8 cellular contexts compared by ENCODE assay signal in the genomic region with DNA sequence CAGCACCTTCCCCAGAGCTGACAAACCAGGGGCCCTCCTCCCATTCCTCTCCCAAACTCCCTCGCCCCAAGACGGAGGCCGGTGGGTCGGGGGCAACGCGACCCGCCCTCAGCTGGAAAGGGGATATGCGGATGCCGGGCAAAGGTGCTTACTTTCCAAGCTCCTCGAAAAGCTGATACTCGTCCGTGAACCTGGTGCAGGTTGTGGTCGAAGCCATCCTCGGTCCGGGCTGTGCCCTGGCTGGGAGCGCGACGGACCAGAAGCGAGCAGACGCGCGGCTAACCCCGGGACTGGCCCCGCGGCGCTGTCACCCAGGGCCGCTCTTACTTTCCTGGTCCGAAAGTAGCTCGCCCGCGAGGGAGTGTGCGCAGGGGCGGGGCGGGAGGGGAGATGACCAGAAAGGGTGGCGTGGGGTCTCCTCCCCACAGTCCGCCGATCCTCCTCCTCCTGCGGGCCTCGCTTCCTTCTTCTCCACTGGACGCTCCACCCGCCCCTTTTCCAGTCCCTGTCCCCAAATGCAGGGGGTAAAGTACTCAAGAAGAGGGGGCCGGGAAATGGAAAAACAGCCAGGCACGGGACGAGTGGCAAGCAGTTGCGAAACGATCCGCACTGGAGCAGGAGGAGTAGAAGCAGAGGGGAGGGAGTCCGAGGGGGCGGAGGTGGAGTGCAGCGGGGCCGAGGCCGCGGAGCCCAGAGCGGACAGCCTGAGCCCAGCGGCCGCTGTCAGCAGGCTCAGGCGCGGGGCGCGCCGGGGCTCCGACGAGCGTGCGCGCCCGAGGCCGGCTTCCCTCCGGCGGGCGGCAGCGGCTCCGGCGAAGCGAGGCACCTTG. TPM values are rescaled to one million over a fixed set of nuclear protein-coding genes. Genes with fewer than 3 reads are reported as not detected.
DNase-seq lines count a peak whose midpoint lies in the region; ATAC-seq and TF ChIP-seq lines count a peak whose summit lies in the region.

No MANE protein-coding gene starts in this region.

- peak overlapping the region; percentile 94 for H3K27ac Mint-ChIP-seq in central memory CD8-positive, alpha-beta T cell (ENCODE audit: low read depth)

- H3K27ac ChIP-seq in WERI-Rb-1 (peak overlapping the region; percentile 91), spleen (peak overlapping the region; percentile 94 to 99 (median 98))

- peaks cover under 1% of the 10 kb centered on the region for H3K27me3 Mint-ChIP-seq in central memory CD8-positive, alpha-beta T cell

- peak in 1 of 3 donors; percentile 30 for TF ChIP-seq POLR2A in spleen (IDR thresholded peaks at IDR 0.05)

- H3K9me3 Mint-ChIP-seq in central memory CD8-positive, alpha-beta T cell, result no peaks in the 10 kb centered on the region

- peaks cover 24% of the 10 kb centered on the region for H3K36me3 Mint-ChIP-seq in central memory CD8-positive, alpha-beta T cell (ENCODE audit: insufficient read depth)

- peaks cover 3% of the 10 kb centered on the region for H3K36me3 ChIP-seq in WERI-Rb-1
- peaks cover 0 to 8% (median 0%) of the 10 kb centered on the region in 6 donors for H3K36me3 ChIP-seq in spleen

- H3K4me3 Mint-ChIP-seq in central memory CD8-positive, alpha-beta T cell, result peak overlapping the region; percentile 94

- H3K4me3 ChIP-seq in WERI-Rb-1 (ENCODE audit: low read depth, low read length), result peak overlapping the region; percentile 68
- H3K4me3 ChIP-seq in spleen, result peak overlapping the region; percentile 52 to 85 (median 64)

- H3K4me1 Mint-ChIP-seq in central memory CD8-positive, alpha-beta T cell, result peaks cover 36% of the 10 kb centered on the region

- DNase-seq in GM10266 (ENCODE audit: extremely low spot score), result peak; percentile 50
- peak; percentile 45 for DNase-seq in LoVo (ENCODE audit: low spot score)
- DNase-seq in WERI-Rb-1, result peak; percentile 80
- DNase-seq in central memory CD8-positive, alpha-beta T cell (ENCODE audit: low spot score in 2 of 2), result no peak
- DNase-seq in iris pigment epithelial cell (ENCODE audit: low read depth), result peak; percentile 81
- peak; percentile 93 for DNase-seq in spleen
- DNase-seq in NCI-H187 treated with DMSO at 0.1 percent for 48 hours (lab: John Stamatoyannopoulos, UW), result no peak

- no peak for TF ChIP-seq CTCF in GM10266 (IDR thresholded peaks at IDR 0.05; ENCODE audit: control insufficient read depth, insufficient read depth, low read depth, missing control alignments)
- TF ChIP-seq CTCF in WERI-Rb-1 (IDR thresholded peaks at IDR 0.05; ENCODE audit: low read depth, low read length), result no peak
- TF ChIP-seq CTCF in spleen (IDR thresholded peaks at IDR 0.05 in 8 of 11, conservative IDR thresholded peaks at IDR 0.05 in 3 of 11), result no peak

- no peaks in the 10 kb centered on the region for H3K27me3 ChIP-seq in WERI-Rb-1 (ENCODE audit: insufficient read depth, low read depth, severe bottlenecking)
- no peaks in the 10 kb centered on the region for H3K27me3 ChIP-seq in spleen (replicated peaks in 1 of 7)

- intact Hi-C loops in spleen (cut with DNase I; ENCODE audit: low total_unique reads), result no loop called here

- WGBS in spleen, 5 donors, result 0 to 1% (median 0%) methylated on average over 53 to 75 of the region's 75 CpGs

- ATAC-seq in GM21786 (IDR thresholded peaks at IDR 0.05; ENCODE audit: unreplicated experiment), result peak; percentile 13
- no peak for ATAC-seq in central memory CD8-positive, alpha-beta T cell (replicated peaks; ENCODE audit: extremely low read depth, poor library complexity, severe bottlenecking)

- no peaks in the 10 kb centered on the region for H3K9me3 ChIP-seq in WERI-Rb-1 (ENCODE audit: severe bottlenecking)
- no peaks in the 10 kb centered on the region for H3K9me3 ChIP-seq in spleen

- peaks cover 27 to 56% (median 42%) of the 10 kb centered on the region in 6 donors for H3K4me1 ChIP-seq in spleen

RNA-seq across cellular contexts. Expression of a gene that starts 0.5 kb away (rescaled TPM):
- 10 to 100 TPM; 30.7 to 44.2 (median 36.2) TPM for total RNA-seq in spleen
- polyA plus RNA-seq in spleen, result 10 to 100 TPM in 1 of 3 donors, 1 to 10 TPM in 2; 5.9 to 14.5 (median 8.5) TPM

Comparison
In these comparisons a context has a peak if more than half of its experiments do, and no peak if none do; other contexts are left out.
1. DNase-seq: peak in GM10266 (single experiment), LoVo (single experiment), WERI-Rb-1 (single experiment), iris pigment epithelial cell (single experiment) and spleen (single experiment); none in central memory CD8-positive, alpha-beta T cell (0 of 2) and NCI-H187 treated with DMSO at 0.1 percent for 48 hours (single experiment).